In genomic region chr16:3023669-3024478, GRCh38 we compare ENCODE assay signal across 8 cellular contexts. TPM values are rescaled to one million over a fixed set of nuclear protein-coding genes. Genes with fewer than 3 reads are reported as not detected.
DNase-seq lines count a peak whose midpoint lies in the region; ATAC-seq, FAIRE-seq and TF ChIP-seq lines count a peak whose summit lies in the region.

HCFC1R1 (minus strand) TSS chr16:3023942; CDS start chr16:3023941, 1 bp downstream.
THOC6 (plus strand) TSS chr16:3024035; CDS start chr16:3024327, 292 bp downstream.

- TF ChIP-seq POLR2A in GM18505 (IDR thresholded peaks at IDR 0.05; ENCODE audit: borderline replicate concordance, extremely low read depth, insufficient read depth, insufficient read length), result peak; percentile 86

- peak within 1 kb of the TSS; percentile 98 for H3K27ac ChIP-seq in angular gyrus (ENCODE audit: low read depth, low read length)

- peak; percentile 99 for FAIRE-seq in urothelium cell line (lab: Jason Lieb, UNC)

- DNase-seq in NCI-H1930 (lab: John Stamatoyannopoulos, UW) (peak; percentile 95 to 98), left ventricle myocardium superior (peak; percentile 99), pulmonary artery endothelial cell (ENCODE audit: low read depth, low spot score) (peak; percentile 94), urothelium cell line (ENCODE audit: low spot score) (peak; percentile 93)

- ATAC-seq in GM18505 (IDR thresholded peaks at IDR 0.05; ENCODE audit: unreplicated experiment), result peak; percentile 68
- ATAC-seq in HG02970 (IDR thresholded peaks at IDR 0.05; ENCODE audit: low FRiP score, unreplicated experiment), result peak; percentile 62
- ATAC-seq in left ventricle myocardium superior, result peak; percentile 67

- intact Hi-C loops in T-helper 2 cell treated with Interferon-gamma antibody and Interleukin-4, amounts not matched to agents 100 ng/mL and 5 ng/mL, for 36 hours (cut with micrococcal nuclease), result loop anchor here (5.0 to 10.0 kb wide), 3 partner anchors 57 to 1228 kb away; partner anchors contain the start of genes CLUAP1 and PAQR4
- intact Hi-C loops in left ventricle myocardium superior (cut with micrococcal nuclease), result no loop called here

RNA-seq across cellular contexts. Expression of gene HCFC1R1, which starts in this region (rescaled TPM):
- 29.2 and 31.2 TPM in 2 replicates for total RNA-seq in T-helper 2 cell treated with Interferon-gamma antibody and Interleukin-4, amounts not matched to agents 100 ng/mL and 5 ng/mL, for 36 hours
- total RNA-seq in left ventricle myocardium superior (61.1 TPM), pulmonary artery endothelial cell (10.0 and 11.5 TPM in 2 replicates)

RNA-seq across cellular contexts. Expression of gene THOC6, which starts in this region (rescaled TPM):
- 64.3 and 65.9 TPM in 2 replicates for total RNA-seq in T-helper 2 cell treated with Interferon-gamma antibody and Interleukin-4, amounts not matched to agents 100 ng/mL and 5 ng/mL, for 36 hours
- total RNA-seq in left ventricle myocardium superior (11.3 TPM), pulmonary artery endothelial cell (24.0 and 32.3 TPM in 2 replicates)

Comparison
In these comparisons a context has a peak if more than half of its experiments do, and no peak if none do; other contexts are left out.
1. Peak in every context shown above with its lines: DNase-seq, ATAC-seq and H3K27ac ChIP-seq.